In the genomic region with DNA sequence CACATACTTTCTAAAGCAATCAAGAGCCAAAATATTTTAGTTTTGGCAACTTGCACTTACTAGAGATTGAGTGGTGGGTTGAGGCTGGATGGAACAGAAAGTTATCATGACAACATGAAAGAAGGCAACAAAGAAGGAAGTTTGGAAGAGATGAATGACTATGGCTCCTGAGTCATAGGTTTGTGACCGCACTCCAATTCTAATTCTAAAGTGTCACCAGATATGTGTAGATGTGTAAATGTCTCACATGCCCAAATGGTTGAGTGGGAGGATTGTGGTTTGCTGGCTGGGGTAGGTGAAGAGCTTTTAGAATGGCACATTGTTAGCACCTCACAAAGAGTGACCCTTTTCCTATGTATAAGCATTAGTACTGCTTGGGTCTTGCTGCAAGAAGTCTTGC, we compare ENCODE assay signal across 21 cellular contexts. TPM values are rescaled to one million over a fixed set of nuclear protein-coding genes. Genes with fewer than 3 reads are reported as not detected.
DNase-seq lines count a peak whose midpoint lies in the region; ATAC-seq and TF ChIP-seq lines count a peak whose summit lies in the region.
"Had no signal": no experiment of that assay in that cellular context is flagged by ENCODE, and none has a peak within 500 bp of the region (broad histone marks: within the 10 kb centered on the region; RNA-seq: fewer than 3 reads in every experiment).

No MANE protein-coding gene starts in this region.

- no peak overlapping the region for H3K4me3 Mint-ChIP-seq in activated naive CD4-positive, alpha-beta T cell treated with anti-CD3 and anti-CD28 coated beads, Interleukin-2, amount 10 ng/mL, durations not matched to agents 7 days and 5 days
- H3K4me3 Mint-ChIP-seq: activated CD4-positive, alpha-beta T cell treated with anti-CD3 and anti-CD28 coated beads, Interleukin-2, amount 10 ng/mL, durations not matched to agents 7 days and 5 days had no signal

- H3K4me1 Mint-ChIP-seq in activated naive CD4-positive, alpha-beta T cell treated with anti-CD3 and anti-CD28 coated beads, Interleukin-2, amount 10 ng/mL, durations not matched to agents 7 days and 5 days, result no peaks in the 10 kb centered on the region
- H3K4me1 Mint-ChIP-seq: activated CD4-positive, alpha-beta T cell treated with anti-CD3 and anti-CD28 coated beads, Interleukin-2, amount 10 ng/mL, durations not matched to agents 7 days and 5 days had no signal

- DNase-seq in Daoy (ENCODE audit: low read depth) (peak; percentile 79), PC-3 (peak; percentile 56), fibroblast of mammary gland (ENCODE audit: low read depth) (peak; percentile 2), prostate gland (ENCODE audit: low spot score) (no peak), NCI-H187 (lab: John Stamatoyannopoulos, UW) (no peak)
- DNase-seq in activated naive CD4-positive, alpha-beta T cell treated with anti-CD3 and anti-CD28 coated beads, Interleukin-2, amount 10 ng/mL, durations not matched to agents 7 days and 5 days, result no peak
- DNase-seq: activated CD4-positive, alpha-beta T cell treated with anti-CD3 and anti-CD28 coated beads, Interleukin-2, amount 10 ng/mL, durations not matched to agents 7 days and 5 days; activated naive CD4-positive, alpha-beta T cell treated with Interleukin-2 at 50 U/mL for 16 hours; brain microvascular endothelial cell; dorsolateral prefrontal cortex; esophagus squamous epithelium; IMR-90; left colon; mucosa of descending colon; NCI-H1436 treated with DMSO at 0.1 percent for 48 hours; nucleus accumbens; right lobe of liver; uterus had no signal

- no peak overlapping the region for H3K9ac ChIP-seq in PC-3 (ENCODE audit: low read length)

- no peak overlapping the region for H3K4me3 ChIP-seq in PC-3 (ENCODE audit: low read length)
- H3K4me3 ChIP-seq in fibroblast of mammary gland (ENCODE audit: control insufficient read depth, low read depth, low read length), result no peak overlapping the region
- H3K4me3 ChIP-seq in prostate gland, result no peak overlapping the region
- H3K4me3 ChIP-seq: dorsolateral prefrontal cortex, esophagus squamous epithelium, mucosa of descending colon, right lobe of liver, uterus had no signal

- no peaks in the 10 kb centered on the region for H3K27me3 Mint-ChIP-seq in activated naive CD4-positive, alpha-beta T cell treated with anti-CD3 and anti-CD28 coated beads, Interleukin-2, amount 10 ng/mL, durations not matched to agents 7 days and 5 days
- H3K27me3 Mint-ChIP-seq: activated CD4-positive, alpha-beta T cell treated with anti-CD3 and anti-CD28 coated beads, Interleukin-2, amount 10 ng/mL, durations not matched to agents 7 days and 5 days had no signal

- no TSS peak for BruUV-seq in PC-3 (replicated peaks; lab: Mats Ljungman, UMichigan)

- H4K20me1 ChIP-seq in PC-3 (ENCODE audit: low read length), result no peaks in the 10 kb centered on the region

- 93% methylated on average over 1 of the region's 1 CpG for WGBS in prostate gland

- H3K27ac Mint-ChIP-seq in activated naive CD4-positive, alpha-beta T cell treated with anti-CD3 and anti-CD28 coated beads, Interleukin-2, amount 10 ng/mL, durations not matched to agents 7 days and 5 days, result no peak overlapping the region
- H3K27ac Mint-ChIP-seq: activated CD4-positive, alpha-beta T cell treated with anti-CD3 and anti-CD28 coated beads, Interleukin-2, amount 10 ng/mL, durations not matched to agents 7 days and 5 days had no signal

- H3K27ac ChIP-seq in PC-3 (ENCODE audit: low read length) (no peak overlapping the region), prostate gland (no peak overlapping the region)
- H3K27ac ChIP-seq: brain microvascular endothelial cell, dorsolateral prefrontal cortex, esophagus squamous epithelium, right lobe of liver, uterus had no signal

- TF ChIP-seq POLR2A in prostate gland (IDR thresholded peaks at IDR 0.05), result no peak

- TF ChIP-seq CTCF in PC-3 (conservative IDR thresholded peaks at IDR 0.05; ENCODE audit: low read depth, low read length) (no peak), fibroblast of mammary gland (conservative IDR thresholded peaks at IDR 0.05; ENCODE audit: control insufficient read depth, insufficient read depth, low read depth, low read length) (no peak), prostate gland (IDR thresholded peaks at IDR 0.05) (no peak)

- no peak overlapping the region for H3K4me2 ChIP-seq in PC-3 (ENCODE audit: low read length)

- H3K4me1 ChIP-seq in PC-3 (ENCODE audit: insufficient read depth, low read length) (no peaks in the 10 kb centered on the region), prostate gland (replicated peaks) (no peaks in the 10 kb centered on the region)
- H3K4me1 ChIP-seq: esophagus squamous epithelium, right lobe of liver, uterus had no signal

- no peaks in the 10 kb centered on the region for H3K36me3 ChIP-seq in PC-3 (ENCODE audit: low read depth, low read length)
- H3K36me3 ChIP-seq in prostate gland, result no peaks in the 10 kb centered on the region
- H3K36me3 ChIP-seq: brain microvascular endothelial cell, esophagus squamous epithelium, right lobe of liver, uterus had no signal

- CTCF ChIA-PET in PC-3 (lab: Charles Lee), result no interaction called here
- CTCF ChIA-PET in activated naive CD4-positive, alpha-beta T cell treated with anti-CD3 and anti-CD28 coated beads, Interleukin-2, amount 10 ng/mL, durations not matched to agents 7 days and 5 days (lab: Charles Lee), result no interaction called here

- ATAC-seq in HG03060 (IDR thresholded peaks at IDR 0.05; ENCODE audit: low read depth, unreplicated experiment) (peak; percentile 80), PC-3 (no peak; the same call in 1 of the 2 replicates), GM19395 (IDR thresholded peaks at IDR 0.05; ENCODE audit: unreplicated experiment) (no peak)
- ATAC-seq: left colon, mucosa of descending colon, right lobe of liver, SK-N-SH treated with all-trans-retinoic acid at 6 μM for 48 hours had no signal

- no peaks in the 10 kb centered on the region for H3K79me2 ChIP-seq in PC-3 (ENCODE audit: low read length)

- H3K27me3 ChIP-seq in PC-3 (ENCODE audit: low read length), result no peaks in the 10 kb centered on the region
- no peaks in the 10 kb centered on the region for H3K27me3 ChIP-seq in prostate gland (replicated peaks; ENCODE audit: insufficient read depth)
- H3K27me3 ChIP-seq: brain microvascular endothelial cell, esophagus squamous epithelium, right lobe of liver had no signal

- POLR2A ChIA-PET in PC-3 (lab: Charles Lee; ENCODE audit: unreplicated experiment), result no interaction called here

- no peaks in the 10 kb centered on the region for H3F3A ChIP-seq in PC-3 (ENCODE audit: low read length, unreplicated experiment)

- no peak overlapping the region for H2AFZ ChIP-seq in PC-3 (ENCODE audit: low read length)

- H3K9me3 ChIP-seq in PC-3 (ENCODE audit: low read length), result no peaks in the 10 kb centered on the region
- H3K9me3 ChIP-seq in prostate gland, result no peaks in the 10 kb centered on the region
- H3K9me3 ChIP-seq: esophagus squamous epithelium, mucosa of descending colon, right lobe of liver, uterus had no signal

- H3K9me3 Mint-ChIP-seq in activated naive CD4-positive, alpha-beta T cell treated with anti-CD3 and anti-CD28 coated beads, Interleukin-2, amount 10 ng/mL, durations not matched to agents 7 days and 5 days, result peaks cover 7% of the 10 kb centered on the region
- H3K9me3 Mint-ChIP-seq: activated CD4-positive, alpha-beta T cell treated with anti-CD3 and anti-CD28 coated beads, Interleukin-2, amount 10 ng/mL, durations not matched to agents 7 days and 5 days had no signal

- H3K9me2 ChIP-seq in PC-3 (replicated peaks; ENCODE audit: low read length), result no peaks in the 10 kb centered on the region

- intact Hi-C loops in PC-3 (cut with micrococcal nuclease) (no loop called here), prostate gland (cut with DNase I) (no loop called here)

- H3K36me3 Mint-ChIP-seq in activated naive CD4-positive, alpha-beta T cell treated with anti-CD3 and anti-CD28 coated beads, Interleukin-2, amount 10 ng/mL, durations not matched to agents 7 days and 5 days, result no peaks in the 10 kb centered on the region

RNA-seq across cellular contexts. Expression of a gene that starts 20.2 kb away (rescaled TPM):
- not detected in 2 replicates for total RNA-seq in Daoy (2014; rRNA removed; shearing (Covaris generic))
- total RNA-seq in PC-3 (2014; rRNA removed), result not detected in 2 replicates
- total RNA-seq in prostate gland, result not detected
- total RNA-seq: activated CD4-positive, alpha-beta T cell treated with anti-CD3 and anti-CD28 coated beads, Interleukin-2, amount 10 ng/mL, durations not matched to agents 7 days and 5 days; esophagus squamous epithelium; IMR-90; left colon; mucosa of descending colon; right lobe of liver; uterus had no signal

Comparison
In these comparisons a context has a peak if more than half of its experiments do, and no peak if none do; other contexts are left out.
1. DNase-seq: peak in Daoy (single experiment), PC-3 (single experiment) and fibroblast of mammary gland (single experiment); none in prostate gland (single experiment), activated naive CD4-positive, alpha-beta T cell treated with anti-CD3 and anti-CD28 coated beads, Interleukin-2, amount 10 ng/mL, durations not matched to agents 7 days and 5 days (single experiment) and NCI-H187 (0 of 2).